Comparison of ENCODE assay signal across 8 cellular contexts in genomic region chr12:130818381-130819247, GRCh38. TPM values are rescaled to one million over a fixed set of nuclear protein-coding genes. Genes with fewer than 3 reads are reported as not detected.
DNase-seq lines count a peak whose midpoint lies in the region; ATAC-seq and TF ChIP-seq lines count a peak whose summit lies in the region.

No MANE protein-coding gene starts in this region.

- no peak for TF ChIP-seq EP300 in sigmoid colon (IDR thresholded peaks at IDR 0.05)

- peak in 2 of 4 experiments; percentile 18 to 97 for TF ChIP-seq CTCF in sigmoid colon (IDR thresholded peaks at IDR 0.05)

- intact Hi-C loops in right cardiac atrium (cut with DNase I) = no loop called here
- intact Hi-C loops in sigmoid colon (cut with DNase I) = no loop called here

- 20% methylated on average over 60 of the region's 60 CpGs for WGBS in right cardiac atrium
- WGBS in sigmoid colon, 2 donors = 6 to 15% methylated on average over 60 of the region's 60 CpGs

- TF ChIP-seq POLR2A in GM19099 (IDR thresholded peaks at IDR 0.05; ENCODE audit: extremely low read depth, insufficient read length, low read depth) = peak; percentile 21
- no peak for TF ChIP-seq POLR2A in sigmoid colon (IDR thresholded peaks at IDR 0.05)

- H3K4me3 ChIP-seq in right cardiac atrium (ENCODE audit: low read length) (peak overlapping the region; percentile 43), sigmoid colon (peak overlapping the region; percentile 20 to 49 (median 44))

- ATAC-seq in HG03354 (IDR thresholded peaks at IDR 0.05; ENCODE audit: poor library complexity, severe bottlenecking, unreplicated experiment) (peak; percentile 91), right cardiac atrium (peak; percentile 90 to 94)

- no peaks in the 10 kb centered on the region for H3K27me3 ChIP-seq in right cardiac atrium (ENCODE audit: control insufficient read depth, insufficient read depth)
- no peaks in the 10 kb centered on the region for H3K27me3 ChIP-seq in sigmoid colon

- H3K9me3 ChIP-seq in right cardiac atrium (ENCODE audit: control insufficient read depth, low read length) = no peaks in the 10 kb centered on the region
- no peaks in the 10 kb centered on the region for H3K9me3 ChIP-seq in sigmoid colon

- H3K4me1 ChIP-seq in right cardiac atrium (ENCODE audit: control insufficient read depth, insufficient read depth, low read length) (no peaks in the 10 kb centered on the region), sigmoid colon (peaks cover 0 to 13% (median 11%) of the 10 kb centered on the region in 4 donors)

- no peak overlapping the region for H3K27ac ChIP-seq in right cardiac atrium (ENCODE audit: low read length)
- H3K27ac ChIP-seq in sigmoid colon = peak overlapping the region; percentile 34 to 62 (median 44)

- peaks cover 4 to 35% (median 9%) of the 10 kb centered on the region in 4 donors for H3K36me3 ChIP-seq in sigmoid colon

- peak; percentile 90 for DNase-seq in AG20443 (ENCODE audit: low spot score)
- peak; percentile 43 to 51 for DNase-seq in SHP77 (lab: John Stamatoyannopoulos, UW)
- DNase-seq in activated naive CD8-positive, alpha-beta T cell treated with anti-CD3 and anti-CD28 coated beads, Interleukin-2, amount 50 U/mL, for 16 hours (ENCODE audit: low read depth, low spot score) = peak; percentile 58
- peak; percentile 50 to 88 (median 86) for DNase-seq in right cardiac atrium
- DNase-seq in sigmoid colon = peak; percentile 79
- no peak for DNase-seq in A172 (ENCODE audit: low spot score)

RNA-seq across cellular contexts. Expression of gene STX2, which starts 20.4 kb away (rescaled TPM):
- total RNA-seq in right cardiac atrium (10 to 100 TPM; 22.6 to 35.9 (median 31.3) TPM), sigmoid colon (10 to 100 TPM; 39.2 to 61.2 (median 44.2) TPM)
- polyA plus RNA-seq in right cardiac atrium (18.2 TPM), sigmoid colon (1 to 10 TPM; 2.8 to 5.9 (median 3.6) TPM)
- 45.1 and 50.5 TPM in 2 replicates for total RNA-seq in A172 (2014; rRNA removed; shearing (Covaris generic))

RNA-seq across cellular contexts. Expression of gene RAN, which starts 53.3 kb away (rescaled TPM):
- total RNA-seq in right cardiac atrium (100 to 1,000 TPM; 281 to 385 (median 302) TPM), sigmoid colon (100 to 1,000 TPM; 160 to 186 (median 180) TPM)
- polyA plus RNA-seq in right cardiac atrium (195 TPM), sigmoid colon (100 to 1,000 TPM; 258 to 509 (median 321) TPM)
- total RNA-seq in A172 (2014; rRNA removed; shearing (Covaris generic)) = 719 and 793 TPM in 2 replicates
